In genomic region chr16:3513892-3514600, GRCh38 we compare ENCODE assay signal across 1 cellular context.
TF ChIP-seq lines count a peak whose summit lies in the region.

No MANE protein-coding gene starts in this region.

TF ChIP-seq in HEK293, 187 proteins besides CTCF, POLR2A, EP300 and RAD21 (continued from another document):
- no peak for TF ChIP-seq ZNF518A (tag by site-specific recombination; conservative IDR thresholded peaks at IDR 0.05; ENCODE audit: low read depth)
